Comparison of ENCODE assay signal across 20 cellular contexts in genomic region chr7:94996331-94996730, GRCh38.
"Had no signal": no experiment of that assay in that cellular context is flagged by ENCODE, and none has a peak within 500 bp of the region (broad histone marks: within the 10 kb centered on the region; RNA-seq: fewer than 3 reads in every experiment).

No MANE protein-coding gene starts in this region.

- FAIRE-seq: K562 had no signal

- H3K27me3 Mint-ChIP-seq: IgD-negative memory B cell had no signal

- H3K4me3 Mint-ChIP-seq: IgD-negative memory B cell had no signal

- H3K27ac Mint-ChIP-seq: IgD-negative memory B cell had no signal

- H3K27ac ChIP-seq: RWPE1 had no signal

- ATAC-seq: K562, Panc1, PC-3 had no signal

- H3K4me3 ChIP-seq: K562 had no signal

- DNase-seq: NCI-H1092, NCI-H1105 treated with DMSO at 0.1 percent for 48 hours, NCI-H1417 treated with DMSO at 0.1 percent for 48 hours, NCI-H146, NCI-H1694 treated with DMSO at 0.1 percent for 48 hours, NCI-H1930, NCI-H2081, NCI-H2107, NCI-H226, NCI-H446, NCI-H510A, NCI-H524 treated with DMSO at 0.1 percent for 48 hours, NCI-H69, NCI-H774, PC-3, SHP77 had no signal

- H3K9me3 Mint-ChIP-seq: IgD-negative memory B cell had no signal
